Comparison of ENCODE assay signal across 8 cellular contexts in the genomic region with DNA sequence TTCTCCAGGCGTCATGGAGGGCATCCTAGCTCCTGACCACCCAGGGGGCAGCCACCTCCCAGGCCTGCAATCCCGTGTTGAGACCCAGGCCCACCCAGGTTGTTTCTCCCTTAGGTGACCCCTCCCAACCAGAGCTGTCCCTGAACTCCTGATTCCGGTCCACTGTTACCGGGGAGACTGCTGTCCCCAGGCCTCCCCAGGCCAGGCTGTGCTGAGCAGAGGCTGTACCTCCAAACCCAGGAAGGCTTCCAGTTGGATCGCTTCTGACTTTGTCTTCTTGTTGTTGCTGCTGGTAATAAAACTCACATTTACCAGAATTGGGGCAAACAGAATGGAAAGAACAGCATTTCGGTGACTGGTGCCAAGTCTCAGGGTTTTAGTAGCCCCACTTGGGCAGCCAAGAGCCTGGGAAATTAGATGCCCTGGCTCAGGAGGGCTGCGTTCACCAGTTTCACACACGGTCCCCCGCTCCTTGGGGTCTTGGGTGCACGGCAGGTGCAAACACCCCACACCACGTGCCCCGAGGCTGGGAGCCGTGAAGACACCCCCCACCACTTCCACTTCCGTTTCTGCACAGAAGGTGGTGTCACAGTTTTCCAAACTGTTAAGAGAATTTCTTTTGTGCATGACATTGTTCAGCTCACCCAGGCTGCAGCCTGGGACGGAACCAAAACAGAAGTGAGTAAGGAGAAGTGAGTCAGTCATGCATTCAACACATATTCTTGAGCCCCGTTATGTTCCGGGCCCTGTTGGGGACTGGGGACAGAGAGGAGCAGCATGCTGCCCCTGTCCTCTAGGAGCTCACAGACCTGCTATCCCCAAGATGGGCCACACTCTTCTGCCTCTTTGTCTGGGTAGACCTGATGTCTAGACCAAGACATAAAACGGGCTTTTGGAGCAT. TPM values are rescaled to one million over a fixed set of nuclear protein-coding genes. Genes with fewer than 3 reads are reported as not detected.
DNase-seq lines count a peak whose midpoint lies in the region; ATAC-seq and TF ChIP-seq lines count a peak whose summit lies in the region.

No MANE protein-coding gene starts in this region.

- ATAC-seq in GM18858 (IDR thresholded peaks at IDR 0.05; ENCODE audit: unreplicated experiment), result peak; percentile 44
- peak; percentile 37 for ATAC-seq in HG02870 (IDR thresholded peaks at IDR 0.05; ENCODE audit: unreplicated experiment)
- ATAC-seq in activated naive CD8-positive, alpha-beta T cell treated with anti-CD3 and anti-CD28 coated beads, Interleukin-2, amount 10 ng/mL, durations not matched to agents 7 days and 5 days (ENCODE audit: low read depth), result peak; percentile 46
- no peak for ATAC-seq in HG03095 (IDR thresholded peaks at IDR 0.05; ENCODE audit: unreplicated experiment)
- no peak for ATAC-seq in GM19455 (IDR thresholded peaks at IDR 0.05; ENCODE audit: unreplicated experiment)

- peaks cover 5% of the 10 kb centered on the region for H3K9me3 ChIP-seq in left ventricle myocardium inferior (replicated peaks)

- H3K27me3 ChIP-seq in left ventricle myocardium inferior (ENCODE audit: low read depth), result peaks cover 16% of the 10 kb centered on the region

- no peaks in the 10 kb centered on the region for H3K4me1 ChIP-seq in left ventricle myocardium inferior

- no peak for TF ChIP-seq CTCF in left ventricle myocardium inferior (IDR thresholded peaks at IDR 0.05; ENCODE audit: borderline replicate concordance)

- H3K27me3 Mint-ChIP-seq in activated naive CD8-positive, alpha-beta T cell treated with anti-CD3 and anti-CD28 coated beads, Interleukin-2, amount 10 ng/mL, durations not matched to agents 7 days and 5 days, result peaks cover 10% of the 10 kb centered on the region

- H3K4me3 Mint-ChIP-seq in activated naive CD8-positive, alpha-beta T cell treated with anti-CD3 and anti-CD28 coated beads, Interleukin-2, amount 10 ng/mL, durations not matched to agents 7 days and 5 days, result peak overlapping the region; percentile 28

- peaks cover 3% of the 10 kb centered on the region for H3K36me3 Mint-ChIP-seq in activated naive CD8-positive, alpha-beta T cell treated with anti-CD3 and anti-CD28 coated beads, Interleukin-2, amount 10 ng/mL, durations not matched to agents 7 days and 5 days

- no peaks in the 10 kb centered on the region for H3K9me3 Mint-ChIP-seq in activated naive CD8-positive, alpha-beta T cell treated with anti-CD3 and anti-CD28 coated beads, Interleukin-2, amount 10 ng/mL, durations not matched to agents 7 days and 5 days

- peaks cover 38% of the 10 kb centered on the region for H3K4me1 Mint-ChIP-seq in activated naive CD8-positive, alpha-beta T cell treated with anti-CD3 and anti-CD28 coated beads, Interleukin-2, amount 10 ng/mL, durations not matched to agents 7 days and 5 days

- no peaks in the 10 kb centered on the region for H3K36me3 ChIP-seq in left ventricle myocardium inferior

- no peak overlapping the region for H3K4me3 ChIP-seq in left ventricle myocardium inferior

- intact Hi-C loops in left ventricle myocardium inferior (cut with micrococcal nuclease), result no loop called here

- DNase-seq in activated naive CD8-positive, alpha-beta T cell treated with anti-CD3 and anti-CD28 coated beads, Interleukin-2, amount 10 ng/mL, durations not matched to agents 7 days and 5 days, result peak; percentile 41
- DNase-seq in pons (ENCODE audit: low spot score) (peak; percentile 56), left ventricle myocardium inferior (no peak), NCI-H187 treated with DMSO at 0.1 percent for 48 hours (lab: John Stamatoyannopoulos, UW) (no peak)

- H3K27ac ChIP-seq in left ventricle myocardium inferior (replicated peaks), result no peak overlapping the region

- POLR2A ChIA-PET in activated naive CD8-positive, alpha-beta T cell treated with anti-CD3 and anti-CD28 coated beads, Interleukin-2, amount 10 ng/mL, durations not matched to agents 7 days and 5 days (lab: Charles Lee), result interaction anchor here (0.9 to 2.8 kb wide), 4 partner anchors 16 to 91 kb away, joined by 3 to 9 read pairs (median 4); a partner anchor contains a TSS

- peak overlapping the region; percentile 26 for H3K27ac Mint-ChIP-seq in activated naive CD8-positive, alpha-beta T cell treated with anti-CD3 and anti-CD28 coated beads, Interleukin-2, amount 10 ng/mL, durations not matched to agents 7 days and 5 days

RNA-seq across cellular contexts. Expression of a gene that starts 29.4 kb away (rescaled TPM):
- total RNA-seq in activated naive CD8-positive, alpha-beta T cell treated with anti-CD3 and anti-CD28 coated beads, Interleukin-2, amount 10 ng/mL, durations not matched to agents 7 days and 5 days, result 100 to 1,000 TPM; 102 to 105 TPM
- total RNA-seq in left ventricle myocardium inferior, result 25.5 TPM

RNA-seq across cellular contexts. Expression of a gene that starts 30.9 kb away (rescaled TPM):
- total RNA-seq in activated naive CD8-positive, alpha-beta T cell treated with anti-CD3 and anti-CD28 coated beads, Interleukin-2, amount 10 ng/mL, durations not matched to agents 7 days and 5 days, result 10 to 100 TPM; 18.8 to 21.5 TPM
- total RNA-seq in left ventricle myocardium inferior, result not detected

Comparison
In these comparisons a context has a peak if more than half of its experiments do, and no peak if none do; other contexts are left out.
1. ATAC-seq: peak in GM18858 (single experiment), HG02870 (single experiment) and activated naive CD8-positive, alpha-beta T cell treated with anti-CD3 and anti-CD28 coated beads, Interleukin-2, amount 10 ng/mL, durations not matched to agents 7 days and 5 days (single experiment); none in HG03095 (single experiment) and GM19455 (single experiment).
2. DNase-seq: peak in activated naive CD8-positive, alpha-beta T cell treated with anti-CD3 and anti-CD28 coated beads, Interleukin-2, amount 10 ng/mL, durations not matched to agents 7 days and 5 days (single experiment) and pons (single experiment); none in left ventricle myocardium inferior (single experiment) and NCI-H187 treated with DMSO at 0.1 percent for 48 hours (single experiment).
3. RNA of a gene that starts 30.9 kb away (total RNA-seq): 18.8 to 21.5 TPM in activated naive CD8-positive, alpha-beta T cell treated with anti-CD3 and anti-CD28 coated beads, Interleukin-2, amount 10 ng/mL, durations not matched to agents 7 days and 5 days; not detected in left ventricle myocardium inferior (single experiment); every median in the first group is over 10 times any median in the second.